In the genomic region with DNA sequence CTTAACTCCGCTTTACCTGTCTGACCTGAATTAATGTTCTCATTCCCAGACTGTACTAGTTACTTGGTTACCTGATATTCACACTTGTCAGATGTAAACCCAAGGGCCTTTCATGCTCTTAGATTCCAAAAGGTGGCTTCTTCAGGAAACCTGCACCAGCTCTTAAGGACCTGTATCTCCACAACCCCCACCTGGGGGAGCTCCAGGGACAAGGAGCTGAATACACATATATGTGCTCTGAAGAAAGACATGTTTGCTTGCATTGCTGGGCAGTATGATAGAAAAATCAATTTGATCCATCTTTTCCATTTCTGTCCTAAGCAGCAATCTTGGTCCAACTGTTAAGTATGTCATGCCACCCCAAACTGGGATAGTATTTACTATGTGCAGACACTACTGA, we compare ENCODE assay signal across 9 cellular contexts.
A peak's percentile ranks its signal among the peaks of the same experiment; 100 is the strongest.
DNase-seq lines count a peak whose midpoint lies in the region; ATAC-seq, FAIRE-seq and TF ChIP-seq lines count a peak whose summit lies in the region.
"Had no signal": no experiment of that assay in that cellular context is flagged by ENCODE, and none has a peak within 500 bp of the region (broad histone marks: within the 10 kb centered on the region; RNA-seq: fewer than 3 reads in every experiment).

No MANE protein-coding gene starts in this region.

- TF ChIP-seq CTCF in GM12878 (IDR thresholded peaks at IDR 0.05 in 2 of 3, conservative IDR thresholded peaks at IDR 0.05 in 1 of 3; ENCODE audit: control insufficient read depth in 2 of 3, extremely low read depth in 1 of 3, insufficient read depth in 1 of 3, low read depth in 3 of 3, low read length in 3 of 3), result peak; percentile 14 to 25 (median 25); a peak in 2 of 6 replicates

- peak; percentile 41; the same call in 1 of the 2 replicates for TF ChIP-seq RAD21 in GM12878 (IDR thresholded peaks at IDR 0.05; ENCODE audit: insufficient read depth, low read depth, low read length)

- peaks cover 32% of the 10 kb centered on the region for H3K27me3 Mint-ChIP-seq in activated T-helper 17 cell treated with anti-CD3 and anti-CD28 coated beads, Interleukin-2, amount 50 U/mL, for 72 hours

- H3K27ac Mint-ChIP-seq in activated T-helper 17 cell treated with anti-CD3 and anti-CD28 coated beads, Interleukin-2, amount 50 U/mL, for 72 hours, result no peak overlapping the region
- H3K27ac Mint-ChIP-seq: activated naive CD4-positive, alpha-beta T cell treated with anti-CD3 and anti-CD28 coated beads, Interleukin-2, amount 50 U/mL, for 24 hours had no signal

- no peaks in the 10 kb centered on the region for H3K9me3 Mint-ChIP-seq in activated T-helper 17 cell treated with anti-CD3 and anti-CD28 coated beads, Interleukin-2, amount 50 U/mL, for 72 hours
- H3K9me3 Mint-ChIP-seq: activated naive CD4-positive, alpha-beta T cell treated with anti-CD3 and anti-CD28 coated beads, Interleukin-2, amount 50 U/mL, for 24 hours had no signal

- no peaks in the 10 kb centered on the region for H3K9me3 ChIP-seq in GM12878 (replicated peaks; ENCODE audit: control insufficient read depth, insufficient read depth, low read length)

- 58% methylated on average over 1 of the region's 1 CpG for WGBS in GM12878 (ENCODE audit: insufficient coverage, insufficient replicate concordance, low lambda C conversion rate, missing lambda C conversion rate)

- no peak for FAIRE-seq in GM12878 (lab: Jason Lieb, UNC)

- H3K36me3 Mint-ChIP-seq in activated T-helper 17 cell treated with anti-CD3 and anti-CD28 coated beads, Interleukin-2, amount 50 U/mL, for 72 hours (ENCODE audit: low read depth), result no peaks in the 10 kb centered on the region
- H3K36me3 Mint-ChIP-seq: activated naive CD4-positive, alpha-beta T cell treated with anti-CD3 and anti-CD28 coated beads, Interleukin-2, amount 50 U/mL, for 24 hours had no signal

- peak; percentile 0 for DNase-seq in stimulated activated CD4-positive, alpha-beta T cell treated with anti-CD3 and anti-CD28 coated beads, Interleukin-15, amount 100 ng/mL, for 48 hours (ENCODE audit: low read depth in 2 of 2)
- no peak for DNase-seq in stimulated activated CD4-positive, alpha-beta T cell treated with anti-CD3 and anti-CD28 coated beads, Interleukin-2, amount 100 ng/mL, for 48 hours
- DNase-seq in KBM-7, result peak; percentile 3
- DNase-seq in GM12878 (ENCODE audit: low read depth, low spot score), result no peak
- DNase-seq in cerebellum (ENCODE audit: low spot score), result no peak

- no peak overlapping the region for H3K27ac ChIP-seq in GM12878 (ENCODE audit: control insufficient read depth, insufficient read depth)

- RAD21 ChIA-PET in GM12878 (lab: Charles Lee; ENCODE audit: unreplicated experiment), result no interaction called here

- no peak overlapping the region for H3K9ac ChIP-seq in GM12878 (ENCODE audit: control insufficient read depth, insufficient read depth, low read length)

- H3K4me3 Mint-ChIP-seq in activated T-helper 17 cell treated with anti-CD3 and anti-CD28 coated beads, Interleukin-2, amount 50 U/mL, for 72 hours, result no peak overlapping the region
- H3K4me3 Mint-ChIP-seq: activated naive CD4-positive, alpha-beta T cell treated with anti-CD3 and anti-CD28 coated beads, Interleukin-2, amount 50 U/mL, for 24 hours had no signal

- intact Hi-C loops in GM12878 (cut with micrococcal nuclease; ENCODE audit: unreplicated experiment), result loop anchor here (2.0 kb wide), 1 partner anchor 77 kb away; no protein-coding TSS in a partner anchor

- H3K36me3 ChIP-seq in GM12878 (ENCODE audit: control insufficient read depth in 2 of 2, insufficient read depth in 2 of 2, low read length in 1 of 2), result no peaks in the 10 kb centered on the region

- H3K4me1 Mint-ChIP-seq in activated T-helper 17 cell treated with anti-CD3 and anti-CD28 coated beads, Interleukin-2, amount 50 U/mL, for 72 hours, result no peaks in the 10 kb centered on the region

- no peak overlapping the region for H3K4me2 ChIP-seq in GM12878 (ENCODE audit: control insufficient read depth, insufficient read depth)

- TF ChIP-seq EP300 in GM12878 (IDR thresholded peaks at IDR 0.05; ENCODE audit: borderline replicate concordance in 1 of 2, control insufficient read depth in 1 of 2, low read depth in 2 of 2, low read length in 2 of 2), result no peak

- no TSS peak for BruUV-seq in GM12878 (replicated peaks; lab: Mats Ljungman, UMichigan)

- no peaks in the 10 kb centered on the region for H4K20me1 ChIP-seq in GM12878 (ENCODE audit: control insufficient read depth, insufficient read depth)

- H3K27me3 ChIP-seq in GM12878 (replicated peaks in 1 of 2; ENCODE audit: control insufficient read depth in 2 of 2, insufficient read depth in 2 of 2, low read length in 1 of 2), result no peaks in the 10 kb centered on the region

- H3K4me1 ChIP-seq in GM12878 (ENCODE audit: control insufficient read depth, insufficient read depth, low read length), result no peaks in the 10 kb centered on the region

- H3K4me3 ChIP-seq in GM12878, result no peak overlapping the region

- SMC1A ChIA-PET in GM12878 (lab: Charles Lee; ENCODE audit: uncharacterized antibody, unreplicated experiment), result interaction anchor here (0.7 to 1.0 kb wide), 2 partner anchors 17 to 350 kb away, joined by 3 to 4 read pairs; no protein-coding TSS in a partner anchor

- in situ Hi-C loops in KBM-7 (cut with MboI; ENCODE audit: low pct_unique_long_range_greater_than_20kb, low sequenced_read_pairs) (no loop called here), GM12878 (cut with MboI) (no loop called here)

- no peak overlapping the region for H2AFZ ChIP-seq in GM12878 (ENCODE audit: control insufficient read depth, low read depth, low read length)

- no peak for TF ChIP-seq POLR2A in GM12878 (IDR thresholded peaks at IDR 0.05; ENCODE audit: low read depth, low read length)

- CTCF ChIA-PET in GM12878 (lab: Yijun Ruan, JAX), result interaction anchor here (0.7 to 1.2 kb wide), 2 partner anchors 350 to 351 kb away, joined by 4 to 7 read pairs; no protein-coding TSS in a partner anchor

- POLR2A ChIA-PET in GM12878 (lab: Charles Lee), result no interaction called here

- ATAC-seq in GM12878 (peak; percentile 61), HG03460 (IDR thresholded peaks at IDR 0.05; ENCODE audit: unreplicated experiment) (no peak), esophagus mucosa (no peak)
- no peak for ATAC-seq in activated T-helper 17 cell treated with anti-CD3 and anti-CD28 coated beads, Interleukin-2, amount 50 U/mL, for 72 hours (replicated peaks)

- no peaks in the 10 kb centered on the region for H3K79me2 ChIP-seq in GM12878 (ENCODE audit: control insufficient read depth, insufficient read depth, low read length)

TF ChIP-seq in GM12878, 131 proteins besides CTCF, POLR2A, EP300 and RAD21:
- TF ChIP-seq SP1 (IDR thresholded peaks at IDR 0.05; ENCODE audit: low read depth, low read length) (no peak), POU2F2 (IDR thresholded peaks at IDR 0.05; ENCODE audit: borderline replicate concordance, low read depth, low read length) (no peak), LARP7 (IDR thresholded peaks at IDR 0.05) (no peak), SMC3 (IDR thresholded peaks at IDR 0.05; ENCODE audit: borderline replicate concordance, low read length) (peak; percentile 31; the same call in 1 of the 2 replicates)
- TF ChIP-seq, protein P1, sequence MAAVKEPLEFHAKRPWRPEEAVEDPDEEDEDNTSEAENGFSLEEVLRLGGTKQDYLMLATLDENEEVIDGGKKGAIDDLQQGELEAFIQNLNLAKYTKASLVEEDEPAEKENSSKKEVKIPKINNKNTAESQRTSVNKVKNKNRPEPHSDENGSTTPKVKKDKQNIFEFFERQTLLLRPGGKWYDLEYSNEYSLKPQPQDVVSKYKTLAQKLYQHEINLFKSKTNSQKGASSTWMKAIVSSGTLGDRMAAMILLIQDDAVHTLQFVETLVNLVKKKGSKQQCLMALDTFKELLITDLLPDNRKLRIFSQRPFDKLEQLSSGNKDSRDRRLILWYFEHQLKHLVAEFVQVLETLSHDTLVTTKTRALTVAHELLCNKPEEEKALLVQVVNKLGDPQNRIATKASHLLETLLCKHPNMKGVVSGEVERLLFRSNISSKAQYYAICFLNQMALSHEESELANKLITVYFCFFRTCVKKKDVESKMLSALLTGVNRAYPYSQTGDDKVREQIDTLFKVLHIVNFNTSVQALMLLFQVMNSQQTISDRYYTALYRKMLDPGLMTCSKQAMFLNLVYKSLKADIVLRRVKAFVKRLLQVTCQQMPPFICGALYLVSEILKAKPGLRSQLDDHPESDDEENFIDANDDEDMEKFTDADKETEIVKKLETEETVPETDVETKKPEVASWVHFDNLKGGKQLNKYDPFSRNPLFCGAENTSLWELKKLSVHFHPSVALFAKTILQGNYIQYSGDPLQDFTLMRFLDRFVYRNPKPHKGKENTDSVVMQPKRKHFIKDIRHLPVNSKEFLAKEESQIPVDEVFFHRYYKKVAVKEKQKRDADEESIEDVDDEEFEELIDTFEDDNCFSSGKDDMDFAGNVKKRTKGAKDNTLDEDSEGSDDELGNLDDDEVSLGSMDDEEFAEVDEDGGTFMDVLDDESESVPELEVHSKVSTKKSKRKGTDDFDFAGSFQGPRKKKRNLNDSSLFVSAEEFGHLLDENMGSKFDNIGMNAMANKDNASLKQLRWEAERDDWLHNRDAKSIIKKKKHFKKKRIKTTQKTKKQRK (IDR thresholded peaks at IDR 0.05; ENCODE audit: low read depth, low read length), result no peak

Comparison
In these comparisons a context has a peak if more than half of its experiments do, and no peak if none do; other contexts are left out.
1. DNase-seq: peak in stimulated activated CD4-positive, alpha-beta T cell treated with anti-CD3 and anti-CD28 coated beads, Interleukin-15, amount 100 ng/mL, for 48 hours (2 of 2) and KBM-7 (single experiment); none in stimulated activated CD4-positive, alpha-beta T cell treated with anti-CD3 and anti-CD28 coated beads, Interleukin-2, amount 100 ng/mL, for 48 hours (0 of 2), GM12878 (single experiment) and cerebellum (single experiment).